ENCODE assay signal across 8 cellular contexts in genomic region chr15:72230197-72231065, GRCh38. TPM values are rescaled to one million over a fixed set of nuclear protein-coding genes. Genes with fewer than 3 reads are reported as not detected.
DNase-seq lines count a peak whose midpoint lies in the region; ATAC-seq and TF ChIP-seq lines count a peak whose summit lies in the region.

No MANE protein-coding gene starts in this region.

- POLR2A ChIA-PET in activated naive CD8-positive, alpha-beta T cell treated with anti-CD3 and anti-CD28 coated beads, Interleukin-2, amount 10 ng/mL, durations not matched to agents 7 days and 5 days (lab: Charles Lee) = interaction anchor here (0.6 to 3.8 kb wide), 10 partner anchors 8 to 244 kb away, joined by 3 to 25 read pairs (median 5); partner anchors contain the start of genes ARIH1, GRAMD2A, HEXA and PARP6

- peaks cover 45% of the 10 kb centered on the region for H3K4me1 Mint-ChIP-seq in activated naive CD8-positive, alpha-beta T cell treated with anti-CD3 and anti-CD28 coated beads, Interleukin-2, amount 10 ng/mL, durations not matched to agents 7 days and 5 days

- H3K4me1 ChIP-seq in thymus (ENCODE audit: control insufficient read depth, insufficient read depth, low read length) = peaks cover 8% of the 10 kb centered on the region

- no peaks in the 10 kb centered on the region for H3K9me3 ChIP-seq in MG63
- H3K9me3 ChIP-seq in thymus (ENCODE audit: control insufficient read depth) = no peaks in the 10 kb centered on the region

- H3K36me3 Mint-ChIP-seq in activated naive CD8-positive, alpha-beta T cell treated with anti-CD3 and anti-CD28 coated beads, Interleukin-2, amount 10 ng/mL, durations not matched to agents 7 days and 5 days = peaks cover 20% of the 10 kb centered on the region

- H3K27ac Mint-ChIP-seq in activated naive CD8-positive, alpha-beta T cell treated with anti-CD3 and anti-CD28 coated beads, Interleukin-2, amount 10 ng/mL, durations not matched to agents 7 days and 5 days = peak overlapping the region; percentile 99

- peaks cover 28% of the 10 kb centered on the region for H3K36me3 ChIP-seq in MG63
- H3K36me3 ChIP-seq in thymus (ENCODE audit: control insufficient read depth, insufficient read depth) = no peaks in the 10 kb centered on the region

- TF ChIP-seq CTCF in omental fat pad (IDR thresholded peaks at IDR 0.05) = no peak

- intact Hi-C loops in head of caudate nucleus (cut with DNase I) = loop anchor here (2.0 kb wide), 1 partner anchor 42 kb away; the partner anchor contains the start of gene PARP6

- ATAC-seq in SK-N-SH treated with all-trans-retinoic acid at 6 μM for 48 hours (peak; percentile 52), omental fat pad (ENCODE audit: low FRiP score) (peak; percentile 68), HG02970 (IDR thresholded peaks at IDR 0.05; ENCODE audit: low FRiP score, unreplicated experiment) (no peak)
- ATAC-seq in activated naive CD8-positive, alpha-beta T cell treated with anti-CD3 and anti-CD28 coated beads, Interleukin-2, amount 10 ng/mL, durations not matched to agents 7 days and 5 days (ENCODE audit: low read depth) = peak; percentile 4

- peak overlapping the region; percentile 86 for H3K4me3 ChIP-seq in MG63
- H3K4me3 ChIP-seq in thymus (ENCODE audit: low read length) = peak overlapping the region; percentile 61

- H3K9me3 Mint-ChIP-seq in activated naive CD8-positive, alpha-beta T cell treated with anti-CD3 and anti-CD28 coated beads, Interleukin-2, amount 10 ng/mL, durations not matched to agents 7 days and 5 days = no peaks in the 10 kb centered on the region

- peak overlapping the region; percentile 94 for H3K27ac ChIP-seq in thymus (ENCODE audit: low read depth)

- peak; percentile 89 for DNase-seq in ELR (ENCODE audit: low read depth)
- peak; percentile 98 for DNase-seq in MG63
- DNase-seq in activated naive CD8-positive, alpha-beta T cell treated with anti-CD3 and anti-CD28 coated beads, Interleukin-2, amount 10 ng/mL, durations not matched to agents 7 days and 5 days = peak; percentile 77
- peak; percentile 72 to 95 (median 88) for DNase-seq in head of caudate nucleus
- peak; percentile 89 for DNase-seq in omental fat pad (ENCODE audit: low spot score)

- H3K27me3 ChIP-seq in MG63 (no peaks in the 10 kb centered on the region), thymus (ENCODE audit: control insufficient read depth, insufficient read depth) (no peaks in the 10 kb centered on the region)

- under 1% methylated on average over 79 of the region's 79 CpGs for WGBS in thymus

- H3K27me3 Mint-ChIP-seq in activated naive CD8-positive, alpha-beta T cell treated with anti-CD3 and anti-CD28 coated beads, Interleukin-2, amount 10 ng/mL, durations not matched to agents 7 days and 5 days = no peaks in the 10 kb centered on the region

- peak overlapping the region; percentile 100 for H3K4me3 Mint-ChIP-seq in activated naive CD8-positive, alpha-beta T cell treated with anti-CD3 and anti-CD28 coated beads, Interleukin-2, amount 10 ng/mL, durations not matched to agents 7 days and 5 days

TF ChIP-seq in SK-N-SH treated with all-trans-retinoic acid at 6 μM for 48 hours, 23 proteins besides CTCF, POLR2A, EP300 and RAD21:
- TF ChIP-seq ZNF565 (CRISPR knock-in tag; conservative IDR thresholded peaks at IDR 0.05; ENCODE audit: low read depth) = no peak
- TF ChIP-seq TCF4 (CRISPR knock-in tag; IDR thresholded peaks at IDR 0.05; ENCODE audit: borderline replicate concordance) = no peak
- no peak for TF ChIP-seq ESRRG (CRISPR knock-in tag; IDR thresholded peaks at IDR 0.05)
- no peak for TF ChIP-seq SNAI2 (CRISPR knock-in tag; IDR thresholded peaks at IDR 0.05)
- TF ChIP-seq GLIS3 (CRISPR knock-in tag; IDR thresholded peaks at IDR 0.05) = no peak
- no peak for TF ChIP-seq ZNF70 (CRISPR knock-in tag; IDR thresholded peaks at IDR 0.05)
- TF ChIP-seq RARB (CRISPR knock-in tag; IDR thresholded peaks at IDR 0.05) = no peak
- TF ChIP-seq ARNTL (CRISPR knock-in tag; IDR thresholded peaks at IDR 0.05; ENCODE audit: borderline replicate concordance, low read depth) = no peak
- TF ChIP-seq PPARA (CRISPR knock-in tag; IDR thresholded peaks at IDR 0.05; ENCODE audit: borderline replicate concordance) = no peak

RNA-seq across cellular contexts. Expression of gene PKM, which starts 0.6 kb away (rescaled TPM):
- total RNA-seq in MG63 (2014; rRNA removed; shearing (Covaris generic); ENCODE audit: low replicate concordance) = 3,484 and 3,839 TPM in 2 replicates
- 100 to 1,000 TPM; 965 to 980 TPM for total RNA-seq in activated naive CD8-positive, alpha-beta T cell treated with anti-CD3 and anti-CD28 coated beads, Interleukin-2, amount 10 ng/mL, durations not matched to agents 7 days and 5 days
- 100 to 1,000 TPM; 200 to 534 (median 205) TPM for total RNA-seq in omental fat pad
- 199 TPM for polyA plus RNA-seq in thymus

RNA-seq across cellular contexts. Expression of gene GRAMD2A, which starts 32.8 kb away (rescaled TPM):
- not detected in 2 replicates for total RNA-seq in MG63 (2014; rRNA removed; shearing (Covaris generic); ENCODE audit: low replicate concordance)
- total RNA-seq in activated naive CD8-positive, alpha-beta T cell treated with anti-CD3 and anti-CD28 coated beads, Interleukin-2, amount 10 ng/mL, durations not matched to agents 7 days and 5 days = not detected
- under 1 TPM in 3 of 4 donors, not detected in 1; 0.19 to 0.46 (median 0.24) TPM for total RNA-seq in omental fat pad
- polyA plus RNA-seq in thymus = 0.52 TPM

RNA-seq across cellular contexts. Expression of gene PARP6, which starts 41.9 kb away (rescaled TPM):
- total RNA-seq in MG63 (2014; rRNA removed; shearing (Covaris generic); ENCODE audit: low replicate concordance) = 16.3 and 28.4 TPM in 2 replicates
- total RNA-seq in activated naive CD8-positive, alpha-beta T cell treated with anti-CD3 and anti-CD28 coated beads, Interleukin-2, amount 10 ng/mL, durations not matched to agents 7 days and 5 days = 10 to 100 TPM; 86.7 to 90.2 TPM
- 10 to 100 TPM; 52.4 to 65.7 (median 59.4) TPM for total RNA-seq in omental fat pad
- polyA plus RNA-seq in thymus = 125 TPM
